ENCODE assay signal across 8 cellular contexts in genomic region chr16:3123986-3124886, GRCh38. TPM values are rescaled to one million over a fixed set of nuclear protein-coding genes. Genes with fewer than 3 reads are reported as not detected.
DNase-seq lines count a peak whose midpoint lies in the region; ATAC-seq, FAIRE-seq and TF ChIP-seq lines count a peak whose summit lies in the region.

No MANE protein-coding gene starts in this region.

- H3K36me3 ChIP-seq in H1 (ENCODE audit: control insufficient read depth in 2 of 4, insufficient read depth in 4 of 4, low read length in 3 of 4) = peaks cover 2 to 14% (median 7%) of the 10 kb centered on the region in 4 experiments; a peak in 5 of 8 replicates
- peaks cover 42% of the 10 kb centered on the region for H3K36me3 ChIP-seq in mesodermal cell (ENCODE audit: control insufficient read depth, insufficient read depth, low read length)

- H2BK20ac ChIP-seq in H1 (ENCODE audit: low read length) = no peak overlapping the region

- peak overlapping the region; percentile 85; the same call in 1 of the 2 replicates for H2BK5ac ChIP-seq in H1 (ENCODE audit: low read depth, low read length)

- peak overlapping the region; percentile 58 to 97 for H3K4me2 ChIP-seq in H1 (ENCODE audit: insufficient read depth in 1 of 2, low read depth in 2 of 2, low read length in 2 of 2)

- H2AK5ac ChIP-seq in H1 (ENCODE audit: low read depth, low read length) = no peak overlapping the region

- no peak overlapping the region for H3K14ac ChIP-seq in H1 (ENCODE audit: insufficient read length)

- peak in 1 of 2 experiments; percentile 71; a peak in 1 of 3 replicates for TF ChIP-seq POLR2A in H1 (IDR thresholded peaks at IDR 0.05; ENCODE audit: control extremely low read depth in 1 of 2, low read depth in 2 of 2, low read length in 2 of 2)

- no peak for TF ChIP-seq EP300 in H1 (IDR thresholded peaks at IDR 0.05; ENCODE audit: borderline replicate concordance in 1 of 2, low read depth in 2 of 2, low read length in 2 of 2)

- peak; percentile 84 for ATAC-seq in GM21360 (IDR thresholded peaks at IDR 0.05; ENCODE audit: unreplicated experiment)

- in situ Hi-C loops in Caki2 (cut with HindIII; ENCODE audit: low pct_unique_long_range_greater_than_20kb, low sequenced_read_pairs) = no loop called here

- H4K91ac ChIP-seq in H1 (replicated peaks; ENCODE audit: insufficient read length, low read length) = no peak overlapping the region

- no peaks in the 10 kb centered on the region for H3K27me3 ChIP-seq in H1 (replicated peaks in 1 of 4; ENCODE audit: control insufficient read depth in 3 of 4, extremely low read depth in 1 of 4, insufficient read depth in 3 of 4, low read length in 3 of 4)

- FAIRE-seq in H1 (lab: Jason Lieb, UNC) = no peak

- H3K79me2 ChIP-seq in H1 (ENCODE audit: control insufficient read depth in 1 of 2, insufficient read depth in 2 of 2, low read length in 2 of 2) = no peaks in the 10 kb centered on the region

- H3K23me2 ChIP-seq in H1 (ENCODE audit: low read depth, low read length) = peaks cover 10% of the 10 kb centered on the region

- H4K8ac ChIP-seq in H1 (ENCODE audit: extremely low read depth, insufficient read depth, low read length) = no peak overlapping the region; the same call in none of the 2 replicates

- H3K4me1 ChIP-seq in H1 (replicated peaks in 1 of 4; ENCODE audit: control insufficient read depth in 3 of 4, insufficient read depth in 4 of 4, low read length in 3 of 4) (peaks cover 0 to 11% (median 4%) of the 10 kb centered on the region in 4 experiments; a peak in 5 of 7 replicates), mesodermal cell (ENCODE audit: control insufficient read depth, insufficient read depth, low read length, poor library complexity, severe bottlenecking) (peaks cover 3% of the 10 kb centered on the region)

- H3K9ac ChIP-seq in H1 (replicated peaks in 1 of 4; ENCODE audit: extremely low read depth in 1 of 4, low read depth in 3 of 4, low read length in 3 of 4) = peak overlapping the region; percentile 26 to 56 (median 46); a peak in 6 of 7 replicates

- POLR2A ChIA-PET in H1 (lab: Charles Lee; ENCODE audit: partially characterized antibody) = interaction anchor here (1.1 to 9.3 kb wide), 7 partner anchors 10 to 76 kb away, joined by 3 to 109 read pairs (median 9); partner anchors contain the start of genes ZNF205, ZNF213 and ZSCAN10

- H3K23ac ChIP-seq in H1 (ENCODE audit: insufficient read length) = no peak overlapping the region

- no peak overlapping the region; the same call in none of the 2 replicates for H3K18ac ChIP-seq in H1 (ENCODE audit: extremely low read depth, low read length)

- no peak overlapping the region for H3K4ac ChIP-seq in H1 (replicated peaks; ENCODE audit: insufficient read length, low read depth, low read length)

- H3K9me3 ChIP-seq in H1 (ENCODE audit: insufficient read depth in 2 of 2, low read depth in 1 of 2, low read length in 1 of 2) = no peaks in the 10 kb centered on the region
- H3K9me3 ChIP-seq in mesodermal cell (ENCODE audit: control insufficient read depth, low read length) = no peaks in the 10 kb centered on the region

- WGBS in H1 (ENCODE audit: extremely low coverage in 1 of 2, insufficient coverage in 1 of 2, insufficient read length in 1 of 2, insufficient replicate concordance in 2 of 2, low coverage in 1 of 2, low lambda C conversion rate in 2 of 2, missing lambda C conversion rate in 1 of 2), 2 experiments = 2% methylated on average over 64 of the region's 72 CpGs; no CpG with 5 or more reads in 1 of the 2 experiments
- 1% methylated on average over 67 to 72 of the region's 72 CpGs for WGBS in mesodermal cell (ENCODE audit: insufficient coverage in 2 of 2), 2 experiments

- peak overlapping the region; percentile 72; the same call in 1 of the 2 replicates for H2BK15ac ChIP-seq in H1 (ENCODE audit: low read length)

- peak overlapping the region; percentile 43 to 76 (median 67) for H3K4me3 ChIP-seq in H1 (ENCODE audit: extremely low read depth in 1 of 4, insufficient read depth in 2 of 4, low read depth in 3 of 4, low read length in 4 of 4)
- peak overlapping the region; percentile 58 for H3K4me3 ChIP-seq in mesodermal cell (ENCODE audit: extremely low read depth, insufficient read depth, low read length, poor library complexity, severe bottlenecking)

- H2BK120ac ChIP-seq in H1 (replicated peaks; ENCODE audit: low read depth, low read length) = no peak overlapping the region

- peak in 1 of 2 experiments; percentile 21; a peak in 1 of 4 replicates for TF ChIP-seq RAD21 in H1 (IDR thresholded peaks at IDR 0.05 in 1 of 2, conservative IDR thresholded peaks at IDR 0.05 in 1 of 2; ENCODE audit: low read depth in 2 of 2, low read length in 2 of 2)

- DNase-seq in Caki2 (ENCODE audit: low read depth) (peak; percentile 99), HT1080 (ENCODE audit: low read depth) (peak; percentile 96), H1 (ENCODE audit: low read depth in 1 of 2, low spot score in 2 of 2) (peak; percentile 87 to 98)
- DNase-seq in NK-92 treated with Interleukin-12 subunit alpha and Interleukin-12 subunit beta, amount 100 ng/mL, for 24 hours (lab: John Stamatoyannopoulos, UW) = peak; percentile 96
- peak; percentile 91 to 93 for DNase-seq in activated CD8-positive, alpha-beta memory T cell treated with anti-CD3 and anti-CD28 coated beads for 4 hours (ENCODE audit: low read depth in 2 of 2)
- peak; percentile 89 for DNase-seq in stimulated activated CD8-positive, alpha-beta memory T cell treated with anti-CD3 and anti-CD28 coated beads, Interleukin-15, amount 100 ng/mL, for 24 hours (ENCODE audit: low read depth)

- peak; percentile 10 to 16 (median 11); a peak in 3 of 4 replicates for TF ChIP-seq CTCF in H1 (IDR thresholded peaks at IDR 0.05; ENCODE audit: control extremely low read depth in 1 of 3, insufficient read depth in 1 of 3, low read depth in 1 of 3, low read length in 3 of 3)

- 0 out of 2 replicates have a peak overlapping the region, but pooled peaks have one; percentile 74 for H2AFZ ChIP-seq in H1 (ENCODE audit: low read length)

- no peak overlapping the region for H3K27ac ChIP-seq in H1 (ENCODE audit: low read depth, low read length)
- peak overlapping the region; percentile 74 for H3K27ac ChIP-seq in mesodermal cell (ENCODE audit: low read depth, low read length, severe bottlenecking)

- H4K20me1 ChIP-seq in H1 (replicated peaks in 1 of 2; ENCODE audit: control insufficient read depth in 1 of 2, insufficient read depth in 2 of 2, low read length in 2 of 2) = peaks cover 0 to 8% of the 10 kb centered on the region in 2 experiments

- no peaks in the 10 kb centered on the region for H3K79me1 ChIP-seq in H1 (ENCODE audit: low read depth, low read length)

- no peak overlapping the region for H3K56ac ChIP-seq in H1 (replicated peaks; ENCODE audit: insufficient read length, low read depth, low read length)

- 0 out of 2 replicates have a peak overlapping the region, but pooled peaks have one; percentile 90 for H2BK12ac ChIP-seq in H1 (ENCODE audit: low read depth, low read length)

- CTCF ChIA-PET in H1 (lab: Charles Lee; ENCODE audit: partially characterized antibody) = interaction anchor here (0.7 to 17.4 kb wide), 4 partner anchors 10 to 134 kb away, joined by 3 to 619 read pairs (median 5); partner anchors contain the start of genes ZNF205, ZNF213 and ZSCAN10

- no peak overlapping the region for H4K5ac ChIP-seq in H1 (ENCODE audit: insufficient read length, low read depth, low read length)

RNA-seq across cellular contexts. Expression of gene ZNF213, which starts 10.6 kb away (rescaled TPM):
- total RNA-seq in Caki2 (2014; rRNA removed; shearing (Covaris generic); ENCODE audit: low replicate concordance) = 2.6 and 4.8 TPM in 2 replicates
- total RNA-seq in HT1080 (2014; rRNA removed; shearing (Covaris generic)) = 3.8 and 4.6 TPM in 2 replicates
- 9.6 and 9.9 TPM in 2 replicates for polyA plus RNA-seq in HT1080 (2015; cell fraction: cytosol; rRNA removed)
- polyA plus RNA-seq in HT1080 (2015; cell fraction: nucleus; rRNA removed) = 6.5 and 8.4 TPM in 2 replicates
- total RNA-seq in H1 (2021; fragmentation: NEBNext Ultra II Directional; extraction: Animal tissue kit (Norgen Biotek cat#: 25700)) = 6.9 and 7.3 TPM in 2 replicates
- polyA plus RNA-seq in H1 (2011; rRNA removed) = 1.6 and 3.8 TPM in 2 replicates
- polyA plus RNA-seq in H1 (2011; cell fraction: cytosol; rRNA removed) = 1.6 TPM
- 3.9 TPM for polyA plus RNA-seq in H1 (2011; cell fraction: nucleus; rRNA removed)
- polyA plus RNA-seq in H1 (2012, experiment 1 of 2) = 6.0 to 8.4 TPM (median 8.4 TPM) in 4 replicates
- 7.1 TPM for polyA plus RNA-seq in H1 (2012, experiment 2 of 2)
- 6.2 TPM for polyA plus RNA-seq in H1 (2013, experiment 1 of 2)
- polyA plus RNA-seq in H1 (2013, experiment 2 of 2) = 6.1 TPM
- polyA minus RNA-seq in H1 (2011; rRNA and poly(A)+ RNA removed) = 1.2 and 1.4 TPM in 2 replicates
- 4.2 TPM for polyA minus RNA-seq in H1 (2011; cell fraction: cytosol; rRNA and poly(A)+ RNA removed)
- polyA minus RNA-seq in H1 (2011; cell fraction: nucleus; rRNA and poly(A)+ RNA removed) = 3.9 TPM
- 10.0 TPM for polyA plus RNA-seq in mesodermal cell (2013, experiment 1 of 2)
- polyA plus RNA-seq in mesodermal cell (2013, experiment 2 of 2) = 8.3 TPM

RNA-seq across cellular contexts. Expression of gene ZNF205, which starts 11.8 kb away (rescaled TPM):
- 20.0 and 28.4 TPM in 2 replicates for total RNA-seq in Caki2 (2014; rRNA removed; shearing (Covaris generic); ENCODE audit: low replicate concordance)
- total RNA-seq in HT1080 (2014; rRNA removed; shearing (Covaris generic)) = 15.3 and 16.6 TPM in 2 replicates
- 10.6 and 10.9 TPM in 2 replicates for polyA plus RNA-seq in HT1080 (2015; cell fraction: cytosol; rRNA removed)
- 11.1 and 14.4 TPM in 2 replicates for polyA plus RNA-seq in HT1080 (2015; cell fraction: nucleus; rRNA removed)
- 17.0 and 19.1 TPM in 2 replicates for total RNA-seq in H1 (2021; fragmentation: NEBNext Ultra II Directional; extraction: Animal tissue kit (Norgen Biotek cat#: 25700))
- 19.9 and 28.5 TPM in 2 replicates for polyA plus RNA-seq in H1 (2011; rRNA removed)
- 26.2 TPM for polyA plus RNA-seq in H1 (2011; cell fraction: cytosol; rRNA removed)
- polyA plus RNA-seq in H1 (2011; cell fraction: nucleus; rRNA removed) = 23.3 TPM
- polyA plus RNA-seq in H1 (2012, experiment 1 of 2) = 10.8 to 18.0 TPM (median 16.3 TPM) in 4 replicates
- polyA plus RNA-seq in H1 (2012, experiment 2 of 2) = 13.8 TPM
- 9.9 TPM for polyA plus RNA-seq in H1 (2013, experiment 1 of 2)
- 10.4 TPM for polyA plus RNA-seq in H1 (2013, experiment 2 of 2)
- polyA minus RNA-seq in H1 (2011; rRNA and poly(A)+ RNA removed) = 4.6 and 7.3 TPM in 2 replicates
- 15.5 TPM for polyA minus RNA-seq in H1 (2011; cell fraction: cytosol; rRNA and poly(A)+ RNA removed)
- polyA minus RNA-seq in H1 (2011; cell fraction: nucleus; rRNA and poly(A)+ RNA removed) = 9.2 TPM
- 15.9 TPM for polyA plus RNA-seq in mesodermal cell (2013, experiment 1 of 2)
- 14.3 TPM for polyA plus RNA-seq in mesodermal cell (2013, experiment 2 of 2)

RNA-seq across cellular contexts. Expression of gene ZSCAN10, which starts 25.1 kb away (rescaled TPM):
- total RNA-seq in Caki2 (2014; rRNA removed; shearing (Covaris generic); ENCODE audit: low replicate concordance) = not detected in 2 replicates
- total RNA-seq in HT1080 (2014; rRNA removed; shearing (Covaris generic)) = not detected in 2 replicates
- not detected in 2 replicates for polyA plus RNA-seq in HT1080 (2015; cell fraction: cytosol; rRNA removed)
- polyA plus RNA-seq in HT1080 (2015; cell fraction: nucleus; rRNA removed) = 0.20 and 0.62 TPM in 2 replicates
- total RNA-seq in H1 (2021; fragmentation: NEBNext Ultra II Directional; extraction: Animal tissue kit (Norgen Biotek cat#: 25700)) = 195 and 209 TPM in 2 replicates
- 314 and 488 TPM in 2 replicates for polyA plus RNA-seq in H1 (2011; rRNA removed)
- 301 TPM for polyA plus RNA-seq in H1 (2011; cell fraction: cytosol; rRNA removed)
- polyA plus RNA-seq in H1 (2011; cell fraction: nucleus; rRNA removed) = 563 TPM
- 98.9 to 176 TPM (median 156 TPM) in 4 replicates for polyA plus RNA-seq in H1 (2012, experiment 1 of 2)
- 133 TPM for polyA plus RNA-seq in H1 (2012, experiment 2 of 2)
- 170 TPM for polyA plus RNA-seq in H1 (2013, experiment 1 of 2)
- 151 TPM for polyA plus RNA-seq in H1 (2013, experiment 2 of 2)
- polyA minus RNA-seq in H1 (2011; rRNA and poly(A)+ RNA removed) = 24.5 and 37.6 TPM in 2 replicates
- polyA minus RNA-seq in H1 (2011; cell fraction: cytosol; rRNA and poly(A)+ RNA removed) = 133 TPM
- polyA minus RNA-seq in H1 (2011; cell fraction: nucleus; rRNA and poly(A)+ RNA removed) = 97.3 TPM
- polyA plus RNA-seq in mesodermal cell (2013, experiment 1 of 2) = 1.2 TPM
- 0.66 TPM for polyA plus RNA-seq in mesodermal cell (2013, experiment 2 of 2)

RNA-seq across cellular contexts. Expression of gene IL32, which starts 58.8 kb away (rescaled TPM):
- total RNA-seq in Caki2 (2014; rRNA removed; shearing (Covaris generic); ENCODE audit: low replicate concordance) = 171 and 219 TPM in 2 replicates
- total RNA-seq in HT1080 (2014; rRNA removed; shearing (Covaris generic)) = 1.6 and 2.5 TPM in 2 replicates
- 9.1 and 10.0 TPM in 2 replicates for polyA plus RNA-seq in HT1080 (2015; cell fraction: cytosol; rRNA removed)
- 8.3 and 10.9 TPM in 2 replicates for polyA plus RNA-seq in HT1080 (2015; cell fraction: nucleus; rRNA removed)
- 2.0 and 2.7 TPM in 2 replicates for total RNA-seq in H1 (2021; fragmentation: NEBNext Ultra II Directional; extraction: Animal tissue kit (Norgen Biotek cat#: 25700))
- 4.3 and 5.0 TPM in 2 replicates for polyA plus RNA-seq in H1 (2011; rRNA removed)
- polyA plus RNA-seq in H1 (2011; cell fraction: cytosol; rRNA removed) = 2.4 TPM
- polyA plus RNA-seq in H1 (2011; cell fraction: nucleus; rRNA removed) = 4.7 TPM
- polyA plus RNA-seq in H1 (2012, experiment 1 of 2) = 2.9 to 4.2 TPM (median 4.0 TPM) in 4 replicates
- 4.1 TPM for polyA plus RNA-seq in H1 (2012, experiment 2 of 2)
- 2.1 TPM for polyA plus RNA-seq in H1 (2013, experiment 1 of 2)
- 2.3 TPM for polyA plus RNA-seq in H1 (2013, experiment 2 of 2)
- 0.68 and 1.4 TPM in 2 replicates for polyA minus RNA-seq in H1 (2011; rRNA and poly(A)+ RNA removed)
- 2.8 TPM for polyA minus RNA-seq in H1 (2011; cell fraction: cytosol; rRNA and poly(A)+ RNA removed)
- 4.4 TPM for polyA minus RNA-seq in H1 (2011; cell fraction: nucleus; rRNA and poly(A)+ RNA removed)
- polyA plus RNA-seq in mesodermal cell (2013, experiment 1 of 2) = 7.1 TPM
- polyA plus RNA-seq in mesodermal cell (2013, experiment 2 of 2) = 5.0 TPM

Comparison
In these comparisons a context has a peak if more than half of its experiments do, and no peak if none do; other contexts are left out.
1. RNA of gene ZSCAN10, which starts 25.1 kb away (total RNA-seq): 195 to 209 TPM in H1; not detected in Caki2 and not detected in HT1080; every median in the first group is over 100 times any median in the second.
2. Peak in every context shown above with its lines, with median percentiles within 50 percentile points of each other: DNase-seq.